17 cellular contexts compared by ENCODE assay signal in the genomic region with DNA sequence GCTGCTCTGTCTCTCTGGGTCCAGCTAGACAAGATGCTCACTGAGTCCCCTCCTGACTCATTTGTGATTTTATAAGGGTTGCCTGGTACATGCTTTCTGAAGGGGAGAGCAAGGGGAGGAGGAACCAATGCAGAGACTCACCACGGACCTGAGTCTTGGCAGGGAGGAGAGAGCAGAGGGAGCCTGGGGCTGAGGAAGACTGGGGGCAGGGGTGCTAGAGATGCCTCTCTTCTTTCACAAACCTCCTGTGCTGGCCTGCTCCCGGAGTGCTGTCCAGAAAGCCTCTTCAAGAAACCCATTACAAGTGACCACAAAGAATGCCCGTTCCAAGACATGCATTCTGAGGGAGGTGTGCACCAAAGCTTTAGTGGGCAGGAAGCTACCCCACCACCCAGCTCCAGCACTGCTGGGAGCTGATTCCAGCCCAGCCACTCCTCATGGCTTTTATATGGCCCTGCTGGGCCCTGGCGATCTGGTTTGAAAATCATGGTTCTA.
"Had no signal": no experiment of that assay in that cellular context is flagged by ENCODE, and none has a peak within 500 bp of the region (broad histone marks: within the 10 kb centered on the region; RNA-seq: fewer than 3 reads in every experiment).

No MANE protein-coding gene starts in this region.

- ATAC-seq: mucosa of descending colon; natural killer cell; stimulated activated naive CD8-positive, alpha-beta T cell treated with anti-CD3 and anti-CD28 coated beads, Interleukin-15, amount 100 ng/mL, for 72 hours had no signal

- DNase-seq: activated CD4-positive, alpha-beta T cell treated with anti-CD3 and anti-CD28 coated beads for 1 hour; activated CD4-positive, alpha-beta T cell treated with anti-CD3 and anti-CD28 coated beads, Interleukin-2, amount 50 U/mL, for 4 hours; activated naive CD4-positive, alpha-beta T cell; activated naive CD8-positive, alpha-beta T cell treated with anti-CD3 and anti-CD28 coated beads, Interleukin-2, amount 10 ng/mL, durations not matched to agents 7 days and 5 days; activated T-cell treated with anti-CD3 and anti-CD28 coated beads for 4 hours; aorta; cortex of kidney; effector CD8-positive, alpha-beta T cell; esophagus squamous epithelium; immature natural killer cell; mucosa of descending colon; natural killer cell; sigmoid colon; stimulated activated CD4-positive, alpha-beta T cell treated with anti-CD3 and anti-CD28 coated beads, Interleukin-1b, Interleukin-23, amount 100 ng/mL, for 48 hours; stimulated activated naive CD8-positive, alpha-beta T cell treated with anti-CD3 and anti-CD28 coated beads, Interleukin-15, amount 100 ng/mL, for 72 hours; upper lobe of left lung had no signal

- H3K9me3 ChIP-seq: esophagus squamous epithelium, mucosa of descending colon, sigmoid colon, upper lobe of left lung had no signal

- H3K4me3 ChIP-seq: cardiac muscle cell, esophagus squamous epithelium, mucosa of descending colon, sigmoid colon, upper lobe of left lung had no signal

- H3K27me3 ChIP-seq: esophagus squamous epithelium, sigmoid colon, upper lobe of left lung had no signal

- H3K36me3 ChIP-seq: cardiac muscle cell, sigmoid colon, upper lobe of left lung had no signal

- H3K27ac ChIP-seq: cardiac muscle cell, esophagus squamous epithelium had no signal
